ENCODE assay signal across 18 cellular contexts in the genomic region with DNA sequence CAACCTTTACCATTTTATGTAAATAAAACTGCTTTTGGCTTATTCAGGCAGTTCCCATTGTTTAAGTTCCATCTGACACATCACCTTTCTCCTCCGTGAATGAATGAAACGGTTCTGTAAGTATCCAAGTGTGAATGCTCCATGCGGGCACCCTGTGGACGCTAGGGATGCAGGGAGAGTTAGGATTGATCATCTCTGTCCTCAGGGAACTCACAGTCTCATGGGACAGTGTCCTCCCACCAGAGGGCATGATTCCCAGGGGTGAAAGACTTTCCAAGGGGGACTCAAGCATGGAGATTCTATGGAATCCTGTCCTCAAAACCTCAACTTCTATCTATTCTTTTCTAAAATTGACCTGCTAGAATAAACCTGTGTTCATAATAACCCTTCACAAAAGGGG.
DNase-seq lines count a peak whose midpoint lies in the region; ATAC-seq, FAIRE-seq and TF ChIP-seq lines count a peak whose summit lies in the region.
"Had no signal": no experiment of that assay in that cellular context is flagged by ENCODE, and none has a peak within 500 bp of the region (broad histone marks: within the 10 kb centered on the region; RNA-seq: fewer than 3 reads in every experiment).

No MANE protein-coding gene starts in this region.

- intact Hi-C loops in HepG2 (cut with micrococcal nuclease; ENCODE audit: unreplicated experiment) (no loop called here), right lobe of liver (cut with DNase I) (no loop called here)

- no peak overlapping the region for H3K4me3 Mint-ChIP-seq in immature natural killer cell
- H3K4me3 Mint-ChIP-seq: activated T-cell treated with anti-CD3 and anti-CD28 coated beads, Interleukin-2, amount 50 U/mL, for 72 hours had no signal

- no peak for TF ChIP-seq POLR2A in HepG2 (IDR thresholded peaks at IDR 0.05; ENCODE audit: insufficient read depth in 1 of 2, low read depth in 2 of 2, low read length in 2 of 2)
- no peak for TF ChIP-seq POLR2A in right lobe of liver (IDR thresholded peaks at IDR 0.05)

- 3% methylated on average over 4 of the region's 4 CpGs for WGBS in HepG2 (ENCODE audit: low lambda C conversion rate)
- WGBS in right lobe of liver (ENCODE audit: insufficient coverage, low coverage, low lambda C conversion rate, missing lambda C conversion rate): 56% methylated on average over 4 of the region's 4 CpGs

- FAIRE-seq in HepG2 (lab: Jason Lieb, UNC): no peak
- FAIRE-seq: small intestine had no signal

- CTCF ChIA-PET in HepG2 (lab: Yijun Ruan, JAX; ENCODE audit: low intra/inter-chr PET ratio, low total read pairs): no interaction called here

- H3K9ac ChIP-seq in HepG2 (ENCODE audit: insufficient read depth, low read depth, low read length): no peak overlapping the region

- H4K20me1 ChIP-seq in HepG2 (ENCODE audit: insufficient read depth, low read length): no peaks in the 10 kb centered on the region

- H2AFZ ChIP-seq in HepG2 (ENCODE audit: low read length): no peak overlapping the region

- H3K4me1 ChIP-seq in HepG2 (ENCODE audit: insufficient read depth, low read length) (no peaks in the 10 kb centered on the region), right lobe of liver (no peaks in the 10 kb centered on the region), foreskin keratinocyte (no peaks in the 10 kb centered on the region)

- POLR2A ChIA-PET in HepG2 (lab: Yijun Ruan, JAX): no interaction called here

- no peaks in the 10 kb centered on the region for H3K36me3 ChIP-seq in HepG2 (replicated peaks in 1 of 2; ENCODE audit: control insufficient read depth in 1 of 2, insufficient read depth in 2 of 2, low read length in 2 of 2)
- no peaks in the 10 kb centered on the region for H3K36me3 ChIP-seq in right lobe of liver

- no TSS peak for BruUV-seq in HepG2 (replicated peaks; lab: Mats Ljungman, UMichigan)

- ATAC-seq in HepG2 (peak; percentile 66), right lobe of liver (no peak), foreskin keratinocyte (no peak), HG02852 (IDR thresholded peaks at IDR 0.05; ENCODE audit: unreplicated experiment) (no peak)
- ATAC-seq: activated T-cell treated with anti-CD3 and anti-CD28 coated beads, Interleukin-2, amount 50 U/mL, for 72 hours had no signal

- in situ Hi-C loops in HepG2 (cut with HindIII; ENCODE audit: extremely low pct_ligation_motif_present, low pct_unique_long_range_greater_than_20kb): no loop called here

- no peak overlapping the region for H3K27ac ChIP-seq in HepG2 (ENCODE audit: extremely low read length, insufficient read depth, low read length)
- no peak overlapping the region for H3K27ac ChIP-seq in right lobe of liver
- no peak overlapping the region for H3K27ac ChIP-seq in foreskin keratinocyte

- H3K27me3 ChIP-seq in HepG2 (ENCODE audit: control insufficient read depth in 1 of 2, insufficient read depth in 2 of 2, low read length in 2 of 2) (no peaks in the 10 kb centered on the region), right lobe of liver (no peaks in the 10 kb centered on the region), foreskin keratinocyte (peaks cover 8% of the 10 kb centered on the region)

- TF ChIP-seq EP300 in HepG2 (IDR thresholded peaks at IDR 0.05; ENCODE audit: low read depth in 2 of 2, low read length in 2 of 2): no peak
- no peak for TF ChIP-seq EP300 in HepG2 (CRISPR knock-in tag; IDR thresholded peaks at IDR 0.05; ENCODE audit: borderline replicate concordance)

- no peaks in the 10 kb centered on the region for H3K9me3 ChIP-seq in HepG2 (ENCODE audit: low read length)
- H3K9me3 ChIP-seq in right lobe of liver: no peaks in the 10 kb centered on the region

- H3K36me3 Mint-ChIP-seq in immature natural killer cell: no peaks in the 10 kb centered on the region

- no peak overlapping the region for H3K27ac Mint-ChIP-seq in immature natural killer cell
- H3K27ac Mint-ChIP-seq: activated T-cell treated with anti-CD3 and anti-CD28 coated beads, Interleukin-2, amount 50 U/mL, for 72 hours had no signal

- no peaks in the 10 kb centered on the region for H3K9me3 Mint-ChIP-seq in immature natural killer cell
- H3K9me3 Mint-ChIP-seq: activated T-cell treated with anti-CD3 and anti-CD28 coated beads, Interleukin-2, amount 50 U/mL, for 72 hours had no signal

- no peak overlapping the region for H3K4me3 ChIP-seq in HepG2 (replicated peaks in 1 of 3; ENCODE audit: insufficient read depth in 1 of 3, low read depth in 2 of 3, low read length in 3 of 3)
- H3K4me3 ChIP-seq in right lobe of liver: no peak overlapping the region

- H3K4me2 ChIP-seq in HepG2 (ENCODE audit: low read depth, low read length): no peak overlapping the region

- peak; percentile 3 for DNase-seq in HepG2 (ENCODE audit: low spot score)
- DNase-seq in right lobe of liver: no peak
- peak; percentile 27 for DNase-seq in SW480 (ENCODE audit: low spot score)
- DNase-seq in foreskin keratinocyte: no peak
- DNase-seq in immature natural killer cell: no peak
- DNase-seq in GOT3 (lab: John Stamatoyannopoulos, UW): no peak
- no peak for DNase-seq in NCI-H2029 (lab: John Stamatoyannopoulos, UW)
- DNase-seq: activated CD4-positive, alpha-beta T cell treated with anti-CD3 and anti-CD28 coated beads for 4 hours; activated T-cell treated with anti-CD3 and anti-CD28 coated beads, Interleukin-2, amount 50 U/mL, for 72 hours; cortex of kidney; midbrain; NCI-H1092; NCI-H345; occipital lobe; OCI-M1; small intestine; T-helper 1 cell had no signal

- H3K27me3 Mint-ChIP-seq in immature natural killer cell (ENCODE audit: low read depth in 3 of 3): peaks cover 0 to 3% (median 2%) of the 10 kb centered on the region in 3 donors

- no peaks in the 10 kb centered on the region for H3K4me1 Mint-ChIP-seq in immature natural killer cell

- no peak for TF ChIP-seq RAD21 in HepG2 (CRISPR knock-in tag; IDR thresholded peaks at IDR 0.05)

- no peaks in the 10 kb centered on the region for H3K79me2 ChIP-seq in HepG2 (ENCODE audit: insufficient read depth, low read length)

- TF ChIP-seq CTCF in HepG2 (CRISPR knock-in tag; IDR thresholded peaks at IDR 0.05): peak; percentile 35
- TF ChIP-seq CTCF in right lobe of liver (IDR thresholded peaks at IDR 0.05): peak in 2 of 4 donors; percentile 6 to 18
- peak; percentile 40 for TF ChIP-seq CTCF in foreskin keratinocyte (conservative IDR thresholded peaks at IDR 0.05)

TF ChIP-seq in HepG2, 621 proteins besides CTCF, POLR2A, EP300 and RAD21 (continues in another document):
- no peak for TF ChIP-seq SOX5 (CRISPR knock-in tag; IDR thresholded peaks at IDR 0.05; ENCODE audit: borderline replicate concordance)
- TF ChIP-seq SKI (IDR thresholded peaks at IDR 0.05; ENCODE audit: partially characterized antibody): no peak
- TF ChIP-seq PHF20 (CRISPR knock-in tag; IDR thresholded peaks at IDR 0.05): no peak
- no peak for TF ChIP-seq ZNF629 (CRISPR knock-in tag; conservative IDR thresholded peaks at IDR 0.05)
- TF ChIP-seq, protein P1, sequence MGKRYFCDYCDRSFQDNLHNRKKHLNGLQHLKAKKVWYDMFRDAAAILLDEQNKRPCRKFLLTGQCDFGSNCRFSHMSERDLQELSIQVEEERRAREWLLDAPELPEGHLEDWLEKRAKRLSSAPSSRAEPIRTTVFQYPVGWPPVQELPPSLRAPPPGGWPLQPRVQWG (CRISPR knock-in tag; IDR thresholded peaks at IDR 0.05; ENCODE audit: borderline replicate concordance, low read depth): no peak
- no peak for TF ChIP-seq NFIC (IDR thresholded peaks at IDR 0.05; ENCODE audit: low read length)
- TF ChIP-seq KDM5B (CRISPR knock-in tag; IDR thresholded peaks at IDR 0.05; ENCODE audit: borderline replicate concordance): no peak
- TF ChIP-seq, protein P2, sequence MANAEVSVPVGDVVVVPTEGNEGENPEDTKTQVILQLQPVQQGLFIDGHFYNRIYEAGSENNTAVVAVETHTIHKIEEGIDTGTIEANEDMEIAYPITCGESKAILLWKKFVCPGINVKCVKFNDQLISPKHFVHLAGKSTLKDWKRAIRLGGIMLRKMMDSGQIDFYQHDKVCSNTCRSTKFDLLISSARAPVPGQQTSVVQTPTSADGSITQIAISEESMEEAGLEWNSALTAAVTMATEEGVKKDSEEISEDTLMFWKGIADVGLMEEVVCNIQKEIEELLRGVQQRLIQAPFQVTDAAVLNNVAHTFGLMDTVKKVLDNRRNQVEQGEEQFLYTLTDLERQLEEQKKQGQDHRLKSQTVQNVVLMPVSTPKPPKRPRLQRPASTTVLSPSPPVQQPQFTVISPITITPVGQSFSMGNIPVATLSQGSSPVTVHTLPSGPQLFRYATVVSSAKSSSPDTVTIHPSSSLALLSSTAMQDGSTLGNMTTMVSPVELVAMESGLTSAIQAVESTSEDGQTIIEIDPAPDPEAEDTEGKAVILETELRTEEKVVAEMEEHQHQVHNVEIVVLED (CRISPR knock-in tag; IDR thresholded peaks at IDR 0.05; ENCODE audit: borderline replicate concordance): no peak
- TF ChIP-seq SIX4 (CRISPR knock-in tag; IDR thresholded peaks at IDR 0.05): no peak
- no peak for TF ChIP-seq DNMT3B (CRISPR knock-in tag; conservative IDR thresholded peaks at IDR 0.05)
- TF ChIP-seq NBN (conservative IDR thresholded peaks at IDR 0.05): no peak
- TF ChIP-seq NRL (CRISPR knock-in tag; IDR thresholded peaks at IDR 0.05; ENCODE audit: borderline replicate concordance): no peak
- TF ChIP-seq, protein P3, sequence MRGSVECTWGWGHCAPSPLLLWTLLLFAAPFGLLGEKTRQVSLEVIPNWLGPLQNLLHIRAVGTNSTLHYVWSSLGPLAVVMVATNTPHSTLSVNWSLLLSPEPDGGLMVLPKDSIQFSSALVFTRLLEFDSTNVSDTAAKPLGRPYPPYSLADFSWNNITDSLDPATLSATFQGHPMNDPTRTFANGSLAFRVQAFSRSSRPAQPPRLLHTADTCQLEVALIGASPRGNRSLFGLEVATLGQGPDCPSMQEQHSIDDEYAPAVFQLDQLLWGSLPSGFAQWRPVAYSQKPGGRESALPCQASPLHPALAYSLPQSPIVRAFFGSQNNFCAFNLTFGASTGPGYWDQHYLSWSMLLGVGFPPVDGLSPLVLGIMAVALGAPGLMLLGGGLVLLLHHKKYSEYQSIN (CRISPR knock-in tag; IDR thresholded peaks at IDR 0.05; ENCODE audit: borderline replicate concordance): no peak
- TF ChIP-seq, protein P4, sequence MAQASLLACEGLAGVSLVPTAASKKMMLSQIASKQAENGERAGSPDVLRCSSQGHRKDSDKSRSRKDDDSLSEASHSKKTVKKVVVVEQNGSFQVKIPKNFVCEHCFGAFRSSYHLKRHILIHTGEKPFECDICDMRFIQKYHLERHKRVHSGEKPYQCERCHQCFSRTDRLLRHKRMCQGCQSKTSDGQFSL (CRISPR knock-in tag; IDR thresholded peaks at IDR 0.05): no peak
- TF ChIP-seq SYNCRIP (IDR thresholded peaks at IDR 0.05; ENCODE audit: insufficient read depth, low read depth, low read length): no peak

Comparison
In these comparisons a context has a peak if more than half of its experiments do, and no peak if none do; other contexts are left out.
1. DNase-seq: peak in HepG2 (single experiment) and SW480 (single experiment); none in right lobe of liver (0 of 3), foreskin keratinocyte (0 of 2), immature natural killer cell (0 of 3), GOT3 (single experiment) and NCI-H2029 (single experiment).